8 cellular contexts compared by ENCODE assay signal in the genomic region with DNA sequence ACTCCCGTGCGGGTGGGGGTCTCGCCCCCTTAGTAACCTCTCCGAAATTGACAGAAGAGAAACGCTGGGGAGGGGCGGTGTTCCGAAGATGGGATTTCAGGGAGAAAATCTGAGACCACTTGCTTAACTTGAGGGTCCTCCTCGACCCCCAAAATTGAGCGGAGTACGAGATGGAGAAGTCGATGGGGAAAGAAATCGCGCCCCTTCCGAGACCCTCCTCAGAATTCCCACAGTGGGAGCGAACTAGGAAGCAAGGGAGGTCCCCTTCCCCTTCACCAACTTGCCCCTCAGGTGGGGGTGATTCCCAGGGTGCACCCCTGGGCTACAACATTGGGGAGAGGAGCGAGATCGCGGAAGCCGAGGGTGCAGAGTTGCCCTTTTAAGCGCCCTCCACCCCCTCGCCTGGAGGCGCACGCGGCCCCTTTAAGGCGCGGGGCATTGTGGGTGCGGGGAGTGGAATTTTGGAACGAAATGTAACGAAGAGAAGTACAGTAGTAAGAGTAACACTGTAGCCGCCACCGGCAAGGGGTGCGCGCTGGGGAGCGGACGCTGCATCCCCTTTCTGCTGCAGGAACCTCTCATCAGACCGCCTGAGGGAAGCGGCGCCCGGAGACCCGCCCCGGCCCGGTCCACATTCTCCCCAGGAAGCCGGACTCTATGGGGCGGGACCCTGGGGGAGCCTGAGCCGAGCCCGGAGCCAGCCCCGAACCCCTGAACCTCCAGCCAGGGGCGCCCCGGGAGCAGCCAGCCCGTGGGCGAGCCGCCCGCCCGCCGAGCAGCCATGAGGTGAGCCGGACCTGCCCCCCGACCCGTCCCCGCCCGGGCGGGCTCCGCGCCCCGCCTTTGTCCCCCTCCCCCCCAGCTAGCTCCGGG. TPM values are rescaled to one million over a fixed set of nuclear protein-coding genes. Genes with fewer than 3 reads are reported as not detected.
DNase-seq lines count a peak whose midpoint lies in the region; ATAC-seq and TF ChIP-seq lines count a peak whose summit lies in the region.

Gene VASP, plus strand, starts transcription at position 489 of the 873 bp plus-strand sequence. Its CDS starts 293 bp downstream, at position 782.

- no peaks in the 10 kb centered on the region for H3K27me3 ChIP-seq in neural cell (ENCODE audit: insufficient read depth, low read depth, low read length)

- H3K9me3 Mint-ChIP-seq in activated T-helper 2 cell treated with anti-CD3 and anti-CD28 coated beads, Interferon-gamma antibody, Interleukin-2, Interleukin-4, amounts not matched to agents 10 μg/mL and 5 μg/mL and 100 μg/mL, durations not matched to agents 14 hours and 24 hours and 36 hours: no peaks in the 10 kb centered on the region
- no peaks in the 10 kb centered on the region for H3K9me3 Mint-ChIP-seq in stimulated activated naive CD8-positive, alpha-beta T cell treated with anti-CD3 and anti-CD28 coated beads, Interleukin-15, amount 100 ng/mL, for 72 hours

- H3K36me3 ChIP-seq in neural cell (ENCODE audit: insufficient read depth, low read length): no peaks in the 10 kb centered on the region

- no peaks in the 10 kb centered on the region for H4K20me1 ChIP-seq in neural cell (ENCODE audit: insufficient read depth)

- peak within 1 kb of the TSS; percentile 98 for H3K4me2 ChIP-seq in neural cell (ENCODE audit: low read length)

- H3K27ac Mint-ChIP-seq in activated T-helper 2 cell treated with anti-CD3 and anti-CD28 coated beads, Interferon-gamma antibody, Interleukin-2, Interleukin-4, amounts not matched to agents 10 μg/mL and 5 μg/mL and 100 μg/mL, durations not matched to agents 14 hours and 24 hours and 36 hours: peak within 1 kb of the TSS; percentile 95
- peak within 1 kb of the TSS; percentile 97 to 98 for H3K27ac Mint-ChIP-seq in stimulated activated naive CD8-positive, alpha-beta T cell treated with anti-CD3 and anti-CD28 coated beads, Interleukin-15, amount 100 ng/mL, for 72 hours

- DNase-seq in DMS79 (lab: John Stamatoyannopoulos, UW) (peak; percentile 22), fibroblast of the aortic adventitia (ENCODE audit: low read depth) (peak; percentile 81)
- DNase-seq in Jurkat, Clone E6-1 (ENCODE audit: low read depth, low spot score): peak; percentile 86
- peak; percentile 92 for DNase-seq in activated T-helper 2 cell treated with anti-CD3 and anti-CD28 coated beads, Interferon-gamma antibody, Interleukin-2, Interleukin-4, amounts not matched to agents 10 μg/mL and 5 μg/mL and 100 μg/mL, durations not matched to agents 14 hours and 24 hours and 36 hours (ENCODE audit: low spot score)
- DNase-seq in stimulated activated naive CD8-positive, alpha-beta T cell treated with anti-CD3 and anti-CD28 coated beads, Interleukin-15, amount 100 ng/mL, for 72 hours: peak; percentile 92 to 95

- peaks cover 26% of the 10 kb centered on the region for H3K4me1 Mint-ChIP-seq in activated T-helper 2 cell treated with anti-CD3 and anti-CD28 coated beads, Interferon-gamma antibody, Interleukin-2, Interleukin-4, amounts not matched to agents 10 μg/mL and 5 μg/mL and 100 μg/mL, durations not matched to agents 14 hours and 24 hours and 36 hours (ENCODE audit: low read depth)
- H3K4me1 Mint-ChIP-seq in stimulated activated naive CD8-positive, alpha-beta T cell treated with anti-CD3 and anti-CD28 coated beads, Interleukin-15, amount 100 ng/mL, for 72 hours: peaks cover 46% of the 10 kb centered on the region

- H3K9me3 ChIP-seq in neural cell (ENCODE audit: low read length): no peaks in the 10 kb centered on the region

- TF ChIP-seq POLR2A in Raji (IDR thresholded peaks at IDR 0.05; ENCODE audit: insufficient read depth, low read depth, low read length): peak; percentile 98

- H3K27ac ChIP-seq in neural cell (ENCODE audit: low read length): no peak within 1 kb of the TSS

- no peak for TF ChIP-seq CTCF in fibroblast of the aortic adventitia (IDR thresholded peaks at IDR 0.05; ENCODE audit: insufficient read depth, low read length)
- TF ChIP-seq CTCF in neural cell (IDR thresholded peaks at IDR 0.05; ENCODE audit: poor library complexity, severe bottlenecking): no peak

- no peaks in the 10 kb centered on the region for H3F3A ChIP-seq in neural cell (ENCODE audit: insufficient read depth, low read length, poor library complexity, severe bottlenecking)

- no peaks in the 10 kb centered on the region for H3K27me3 Mint-ChIP-seq in activated T-helper 2 cell treated with anti-CD3 and anti-CD28 coated beads, Interferon-gamma antibody, Interleukin-2, Interleukin-4, amounts not matched to agents 10 μg/mL and 5 μg/mL and 100 μg/mL, durations not matched to agents 14 hours and 24 hours and 36 hours (ENCODE audit: low read depth)
- no peaks in the 10 kb centered on the region for H3K27me3 Mint-ChIP-seq in stimulated activated naive CD8-positive, alpha-beta T cell treated with anti-CD3 and anti-CD28 coated beads, Interleukin-15, amount 100 ng/mL, for 72 hours

- peak within 1 kb of the TSS; percentile 99 for H3K4me3 Mint-ChIP-seq in activated T-helper 2 cell treated with anti-CD3 and anti-CD28 coated beads, Interferon-gamma antibody, Interleukin-2, Interleukin-4, amounts not matched to agents 10 μg/mL and 5 μg/mL and 100 μg/mL, durations not matched to agents 14 hours and 24 hours and 36 hours (ENCODE audit: low read depth)
- H3K4me3 Mint-ChIP-seq in stimulated activated naive CD8-positive, alpha-beta T cell treated with anti-CD3 and anti-CD28 coated beads, Interleukin-15, amount 100 ng/mL, for 72 hours: peak within 1 kb of the TSS; percentile 96

- H3K9me2 ChIP-seq in neural cell (ENCODE audit: insufficient read depth, low read length): no peaks in the 10 kb centered on the region

- peak; percentile 15 for TF ChIP-seq RAD21 in neural cell (conservative IDR thresholded peaks at IDR 0.05)

- intact Hi-C loops in activated T-helper 2 cell treated with anti-CD3 and anti-CD28 coated beads, Interferon-gamma antibody, Interleukin-2, Interleukin-4, amounts not matched to agents 10 μg/mL and 5 μg/mL and 100 μg/mL, durations not matched to agents 14 hours and 24 hours and 36 hours (cut with micrococcal nuclease): loop anchor here (1.0 to 5.0 kb wide), 6 partner anchors 10 to 185 kb away; partner anchors contain the start of genes OPA3, QPCTL, RTN2 and SNRPD2

- H3K9ac ChIP-seq in neural cell (ENCODE audit: low read length): peak within 1 kb of the TSS; percentile 66

- H2AFZ ChIP-seq in neural cell (ENCODE audit: low read depth, low read length): peak within 1 kb of the TSS; percentile 95

- ATAC-seq in GM21619 (IDR thresholded peaks at IDR 0.05; ENCODE audit: unreplicated experiment): peak; percentile 45
- ATAC-seq in stimulated activated naive CD8-positive, alpha-beta T cell treated with anti-CD3 and anti-CD28 coated beads, Interleukin-15, amount 100 ng/mL, for 72 hours: peak; percentile 73

- H3K79me2 ChIP-seq in neural cell (replicated peaks; ENCODE audit: insufficient read depth, low read length): no peaks in the 10 kb centered on the region

- no peak for TF ChIP-seq EP300 in neural cell (conservative IDR thresholded peaks at IDR 0.05; ENCODE audit: poor library complexity, severe bottlenecking)

- H3K36me3 Mint-ChIP-seq in activated T-helper 2 cell treated with anti-CD3 and anti-CD28 coated beads, Interferon-gamma antibody, Interleukin-2, Interleukin-4, amounts not matched to agents 10 μg/mL and 5 μg/mL and 100 μg/mL, durations not matched to agents 14 hours and 24 hours and 36 hours (ENCODE audit: low read depth): peaks cover 30% of the 10 kb centered on the region

- peak within 1 kb of the TSS; percentile 61 for H3K4me3 ChIP-seq in Jurkat, Clone E6-1 (ENCODE audit: low read length)
- H3K4me3 ChIP-seq in fibroblast of the aortic adventitia (ENCODE audit: low read depth, low read length) (peak within 1 kb of the TSS; percentile 98), neural cell (ENCODE audit: low read length) (peak within 1 kb of the TSS; percentile 95)

TF ChIP-seq in neural cell, 6 proteins besides CTCF, POLR2A, EP300 and RAD21:
- no peak for TF ChIP-seq EZH2 (IDR thresholded peaks at IDR 0.05; ENCODE audit: borderline replicate concordance, insufficient read depth, low read length, poor library complexity, severe bottlenecking)
- TF ChIP-seq POLR2AphosphoS5 (IDR thresholded peaks at IDR 0.05): peak; percentile 50
- TF ChIP-seq, protein P1, sequence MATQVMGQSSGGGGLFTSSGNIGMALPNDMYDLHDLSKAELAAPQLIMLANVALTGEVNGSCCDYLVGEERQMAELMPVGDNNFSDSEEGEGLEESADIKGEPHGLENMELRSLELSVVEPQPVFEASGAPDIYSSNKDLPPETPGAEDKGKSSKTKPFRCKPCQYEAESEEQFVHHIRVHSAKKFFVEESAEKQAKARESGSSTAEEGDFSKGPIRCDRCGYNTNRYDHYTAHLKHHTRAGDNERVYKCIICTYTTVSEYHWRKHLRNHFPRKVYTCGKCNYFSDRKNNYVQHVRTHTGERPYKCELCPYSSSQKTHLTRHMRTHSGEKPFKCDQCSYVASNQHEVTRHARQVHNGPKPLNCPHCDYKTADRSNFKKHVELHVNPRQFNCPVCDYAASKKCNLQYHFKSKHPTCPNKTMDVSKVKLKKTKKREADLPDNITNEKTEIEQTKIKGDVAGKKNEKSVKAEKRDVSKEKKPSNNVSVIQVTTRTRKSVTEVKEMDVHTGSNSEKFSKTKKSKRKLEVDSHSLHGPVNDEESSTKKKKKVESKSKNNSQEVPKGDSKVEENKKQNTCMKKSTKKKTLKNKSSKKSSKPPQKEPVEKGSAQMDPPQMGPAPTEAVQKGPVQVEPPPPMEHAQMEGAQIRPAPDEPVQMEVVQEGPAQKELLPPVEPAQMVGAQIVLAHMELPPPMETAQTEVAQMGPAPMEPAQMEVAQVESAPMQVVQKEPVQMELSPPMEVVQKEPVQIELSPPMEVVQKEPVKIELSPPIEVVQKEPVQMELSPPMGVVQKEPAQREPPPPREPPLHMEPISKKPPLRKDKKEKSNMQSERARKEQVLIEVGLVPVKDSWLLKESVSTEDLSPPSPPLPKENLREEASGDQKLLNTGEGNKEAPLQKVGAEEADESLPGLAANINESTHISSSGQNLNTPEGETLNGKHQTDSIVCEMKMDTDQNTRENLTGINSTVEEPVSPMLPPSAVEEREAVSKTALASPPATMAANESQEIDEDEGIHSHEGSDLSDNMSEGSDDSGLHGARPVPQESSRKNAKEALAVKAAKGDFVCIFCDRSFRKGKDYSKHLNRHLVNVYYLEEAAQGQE (IDR thresholded peaks at IDR 0.05; ENCODE audit: borderline replicate concordance): no peak
- peak; percentile 32 for TF ChIP-seq MXI1 (conservative IDR thresholded peaks at IDR 0.05; ENCODE audit: poor library complexity, severe bottlenecking)
- no peak for TF ChIP-seq TAF1 (IDR thresholded peaks at IDR 0.05; ENCODE audit: low read depth)
- peak; percentile 18 for TF ChIP-seq SMC3 (conservative IDR thresholded peaks at IDR 0.05; ENCODE audit: poor library complexity)
TF ChIP-seq in neural cell: peak in this region for 3.

RNA-seq across cellular contexts. Expression of gene VASP, which starts in this region (rescaled TPM):
- 41.0 TPM for polyA plus RNA-seq in Jurkat, Clone E6-1 (2012; ENCODE audit: insufficient read depth, insufficient read length)
- 232 and 244 TPM in 2 replicates for total RNA-seq in activated T-helper 2 cell treated with anti-CD3 and anti-CD28 coated beads, Interferon-gamma antibody, Interleukin-2, Interleukin-4, amounts not matched to agents 10 μg/mL and 5 μg/mL and 100 μg/mL, durations not matched to agents 14 hours and 24 hours and 36 hours
- 31.6 and 33.3 TPM in 2 replicates for total RNA-seq in fibroblast of the aortic adventitia (ENCODE audit: low replicate concordance)
- polyA plus RNA-seq in neural cell: 6.1 and 15.6 TPM in 2 replicates
- 5.8 and 10.5 TPM in 2 replicates for polyA minus RNA-seq in neural cell

Comparison
In these comparisons a context has a peak if more than half of its experiments do, and no peak if none do; other contexts are left out.
1. DNase-seq: peak in every context shown above with its lines; median percentile 94 in stimulated activated naive CD8-positive, alpha-beta T cell treated with anti-CD3 and anti-CD28 coated beads, Interleukin-15, amount 100 ng/mL, for 72 hours; 92 in activated T-helper 2 cell treated with anti-CD3 and anti-CD28 coated beads, Interferon-gamma antibody, Interleukin-2, Interleukin-4, amounts not matched to agents 10 μg/mL and 5 μg/mL and 100 μg/mL, durations not matched to agents 14 hours and 24 hours and 36 hours; 86 in Jurkat, Clone E6-1; 81 in fibroblast of the aortic adventitia; 22 in DMS79.